ENCODE assay signal across 1 cellular context in the genomic region with DNA sequence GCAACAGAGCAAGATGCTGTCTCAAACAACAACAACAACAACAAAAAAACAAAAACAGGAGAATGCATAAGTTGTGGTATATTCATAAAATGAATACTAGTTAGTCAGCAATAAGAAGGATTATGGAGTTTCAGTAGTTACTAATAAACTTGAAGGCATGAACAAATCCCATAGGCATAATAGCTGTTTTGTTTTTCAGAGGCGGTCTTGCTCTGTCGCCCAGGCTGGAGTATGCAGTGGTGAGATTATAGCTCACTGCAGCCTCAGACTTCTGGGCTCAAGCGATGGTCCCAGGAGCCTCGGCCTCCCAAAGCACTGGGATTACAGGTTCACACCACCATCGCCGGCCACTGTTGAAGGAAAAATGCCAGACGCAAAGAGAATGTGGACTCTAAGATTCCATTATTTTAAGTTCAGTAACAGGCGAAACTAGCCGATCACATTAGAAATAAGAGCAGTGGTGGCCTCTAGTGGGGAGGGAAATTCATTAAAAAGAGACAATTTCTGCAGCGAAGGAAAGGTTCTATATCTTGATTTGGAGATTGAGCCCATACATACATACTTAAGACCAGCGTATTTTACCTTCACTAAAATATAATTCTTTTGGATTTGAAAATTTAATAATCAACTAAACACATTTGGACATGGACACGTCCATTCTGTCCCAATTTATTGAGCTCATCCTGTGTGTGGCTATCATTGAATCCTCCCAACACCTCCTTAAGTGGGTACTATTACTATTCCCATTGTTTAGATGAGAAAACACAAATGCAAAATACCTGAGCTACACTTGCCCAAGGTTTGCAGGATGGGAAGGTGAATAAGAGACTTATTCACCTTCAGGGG.
TF ChIP-seq lines count a peak whose summit lies in the region.

No MANE protein-coding gene starts in this region.

TF ChIP-seq in K562, 482 proteins besides CTCF, POLR2A, EP300 and RAD21 (continued from another document and continues in another):
- TF ChIP-seq, protein P1, sequence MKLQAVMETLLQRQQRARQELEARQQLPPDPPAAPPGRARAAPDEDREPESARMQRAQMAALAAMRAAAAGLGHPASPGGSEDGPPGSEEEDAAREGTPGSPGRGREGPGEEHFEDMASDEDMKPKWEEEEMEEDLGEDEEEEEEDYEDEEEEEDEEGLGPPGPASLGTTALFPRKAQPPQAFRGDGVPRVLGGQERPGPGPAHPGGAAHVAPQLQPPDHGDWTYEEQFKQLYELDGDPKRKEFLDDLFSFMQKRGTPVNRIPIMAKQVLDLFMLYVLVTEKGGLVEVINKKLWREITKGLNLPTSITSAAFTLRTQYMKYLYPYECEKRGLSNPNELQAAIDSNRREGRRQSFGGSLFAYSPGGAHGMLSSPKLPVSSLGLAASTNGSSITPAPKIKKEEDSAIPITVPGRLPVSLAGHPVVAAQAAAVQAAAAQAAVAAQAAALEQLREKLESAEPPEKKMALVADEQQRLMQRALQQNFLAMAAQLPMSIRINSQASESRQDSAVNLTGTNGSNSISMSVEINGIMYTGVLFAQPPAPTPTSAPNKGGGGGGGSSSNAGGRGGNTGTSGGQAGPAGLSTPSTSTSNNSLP (IDR thresholded peaks at IDR 0.05; ENCODE audit: borderline replicate concordance, low read depth, low read length): 0 out of 2 replicates have a peak, but pooled peaks have one; percentile 44
- no peak for TF ChIP-seq EGR1 (conservative IDR thresholded peaks at IDR 0.05)
- no peak for TF ChIP-seq ZNF133 (CRISPR knock-in tag; IDR thresholded peaks at IDR 0.05)
- no peak for TF ChIP-seq HCFC1 (IDR thresholded peaks at IDR 0.05; ENCODE audit: low read depth, low read length)
- TF ChIP-seq ZNF766 (CRISPR knock-in tag; conservative IDR thresholded peaks at IDR 0.05): no peak
- TF ChIP-seq, protein P2, sequence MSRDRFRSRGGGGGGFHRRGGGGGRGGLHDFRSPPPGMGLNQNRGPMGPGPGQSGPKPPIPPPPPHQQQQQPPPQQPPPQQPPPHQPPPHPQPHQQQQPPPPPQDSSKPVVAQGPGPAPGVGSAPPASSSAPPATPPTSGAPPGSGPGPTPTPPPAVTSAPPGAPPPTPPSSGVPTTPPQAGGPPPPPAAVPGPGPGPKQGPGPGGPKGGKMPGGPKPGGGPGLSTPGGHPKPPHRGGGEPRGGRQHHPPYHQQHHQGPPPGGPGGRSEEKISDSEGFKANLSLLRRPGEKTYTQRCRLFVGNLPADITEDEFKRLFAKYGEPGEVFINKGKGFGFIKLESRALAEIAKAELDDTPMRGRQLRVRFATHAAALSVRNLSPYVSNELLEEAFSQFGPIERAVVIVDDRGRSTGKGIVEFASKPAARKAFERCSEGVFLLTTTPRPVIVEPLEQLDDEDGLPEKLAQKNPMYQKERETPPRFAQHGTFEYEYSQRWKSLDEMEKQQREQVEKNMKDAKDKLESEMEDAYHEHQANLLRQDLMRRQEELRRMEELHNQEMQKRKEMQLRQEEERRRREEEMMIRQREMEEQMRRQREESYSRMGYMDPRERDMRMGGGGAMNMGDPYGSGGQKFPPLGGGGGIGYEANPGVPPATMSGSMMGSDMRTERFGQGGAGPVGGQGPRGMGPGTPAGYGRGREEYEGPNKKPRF (IDR thresholded peaks at IDR 0.05; ENCODE audit: low read depth, low read length): no peak
- TF ChIP-seq TEAD1 (CRISPR knock-in tag; IDR thresholded peaks at IDR 0.05): no peak
- TF ChIP-seq LCOR (CRISPR knock-in tag; IDR thresholded peaks at IDR 0.05): no peak
- no peak for TF ChIP-seq NRF1 (conservative IDR thresholded peaks at IDR 0.05 in 1 of 2, IDR thresholded peaks at IDR 0.05 in 1 of 2)
- no peak for TF ChIP-seq MCM3 (IDR thresholded peaks at IDR 0.05)
- TF ChIP-seq ZNF174 (CRISPR knock-in tag; IDR thresholded peaks at IDR 0.05): no peak
- peak; percentile 11; the same call in 1 of the 2 replicates for TF ChIP-seq L3MBTL2 (IDR thresholded peaks at IDR 0.05)
- TF ChIP-seq EP400 (IDR thresholded peaks at IDR 0.05): peak; percentile 48; the same call in 1 of the 2 replicates
- TF ChIP-seq ATF1 (CRISPR knock-in tag; IDR thresholded peaks at IDR 0.05): no peak
- no peak for TF ChIP-seq ATF1 (tag; IDR thresholded peaks at IDR 0.05)
- TF ChIP-seq TCF7 (IDR thresholded peaks at IDR 0.05; ENCODE audit: borderline replicate concordance): no peak
- no peak for TF ChIP-seq NCOA4 (IDR thresholded peaks at IDR 0.05; ENCODE audit: partially characterized antibody)
- TF ChIP-seq, protein P3, sequence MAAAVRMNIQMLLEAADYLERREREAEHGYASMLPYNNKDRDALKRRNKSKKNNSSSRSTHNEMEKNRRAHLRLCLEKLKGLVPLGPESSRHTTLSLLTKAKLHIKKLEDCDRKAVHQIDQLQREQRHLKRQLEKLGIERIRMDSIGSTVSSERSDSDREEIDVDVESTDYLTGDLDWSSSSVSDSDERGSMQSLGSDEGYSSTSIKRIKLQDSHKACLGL (CRISPR knock-in tag; IDR thresholded peaks at IDR 0.05; ENCODE audit: borderline replicate concordance, poor library complexity, severe bottlenecking): no peak
- TF ChIP-seq, protein P4, sequence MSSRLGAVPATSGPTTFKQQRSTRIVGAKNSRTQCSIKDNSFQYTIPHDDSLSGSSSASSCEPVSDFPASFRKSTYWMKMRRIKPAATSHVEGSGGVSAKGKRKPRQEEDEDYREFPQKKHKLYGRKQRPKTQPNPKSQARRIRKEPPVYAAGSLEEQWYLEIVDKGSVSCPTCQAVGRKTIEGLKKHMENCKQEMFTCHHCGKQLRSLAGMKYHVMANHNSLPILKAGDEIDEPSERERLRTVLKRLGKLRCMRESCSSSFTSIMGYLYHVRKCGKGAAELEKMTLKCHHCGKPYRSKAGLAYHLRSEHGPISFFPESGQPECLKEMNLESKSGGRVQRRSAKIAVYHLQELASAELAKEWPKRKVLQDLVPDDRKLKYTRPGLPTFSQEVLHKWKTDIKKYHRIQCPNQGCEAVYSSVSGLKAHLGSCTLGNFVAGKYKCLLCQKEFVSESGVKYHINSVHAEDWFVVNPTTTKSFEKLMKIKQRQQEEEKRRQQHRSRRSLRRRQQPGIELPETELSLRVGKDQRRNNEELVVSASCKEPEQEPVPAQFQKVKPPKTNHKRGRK (tag; IDR thresholded peaks at IDR 0.05): peak; percentile 5; the same call in 1 of the 2 replicates
- TF ChIP-seq, protein P5, sequence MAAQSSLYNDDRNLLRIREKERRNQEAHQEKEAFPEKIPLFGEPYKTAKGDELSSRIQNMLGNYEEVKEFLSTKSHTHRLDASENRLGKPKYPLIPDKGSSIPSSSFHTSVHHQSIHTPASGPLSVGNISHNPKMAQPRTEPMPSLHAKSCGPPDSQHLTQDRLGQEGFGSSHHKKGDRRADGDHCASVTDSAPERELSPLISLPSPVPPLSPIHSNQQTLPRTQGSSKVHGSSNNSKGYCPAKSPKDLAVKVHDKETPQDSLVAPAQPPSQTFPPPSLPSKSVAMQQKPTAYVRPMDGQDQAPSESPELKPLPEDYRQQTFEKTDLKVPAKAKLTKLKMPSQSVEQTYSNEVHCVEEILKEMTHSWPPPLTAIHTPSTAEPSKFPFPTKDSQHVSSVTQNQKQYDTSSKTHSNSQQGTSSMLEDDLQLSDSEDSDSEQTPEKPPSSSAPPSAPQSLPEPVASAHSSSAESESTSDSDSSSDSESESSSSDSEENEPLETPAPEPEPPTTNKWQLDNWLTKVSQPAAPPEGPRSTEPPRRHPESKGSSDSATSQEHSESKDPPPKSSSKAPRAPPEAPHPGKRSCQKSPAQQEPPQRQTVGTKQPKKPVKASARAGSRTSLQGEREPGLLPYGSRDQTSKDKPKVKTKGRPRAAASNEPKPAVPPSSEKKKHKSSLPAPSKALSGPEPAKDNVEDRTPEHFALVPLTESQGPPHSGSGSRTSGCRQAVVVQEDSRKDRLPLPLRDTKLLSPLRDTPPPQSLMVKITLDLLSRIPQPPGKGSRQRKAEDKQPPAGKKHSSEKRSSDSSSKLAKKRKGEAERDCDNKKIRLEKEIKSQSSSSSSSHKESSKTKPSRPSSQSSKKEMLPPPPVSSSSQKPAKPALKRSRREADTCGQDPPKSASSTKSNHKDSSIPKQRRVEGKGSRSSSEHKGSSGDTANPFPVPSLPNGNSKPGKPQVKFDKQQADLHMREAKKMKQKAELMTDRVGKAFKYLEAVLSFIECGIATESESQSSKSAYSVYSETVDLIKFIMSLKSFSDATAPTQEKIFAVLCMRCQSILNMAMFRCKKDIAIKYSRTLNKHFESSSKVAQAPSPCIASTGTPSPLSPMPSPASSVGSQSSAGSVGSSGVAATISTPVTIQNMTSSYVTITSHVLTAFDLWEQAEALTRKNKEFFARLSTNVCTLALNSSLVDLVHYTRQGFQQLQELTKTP (IDR thresholded peaks at IDR 0.05; ENCODE audit: low read depth in 1 of 2, partially characterized antibody in 2 of 2): no peak
- TF ChIP-seq PHB (CRISPR knock-in tag; IDR thresholded peaks at IDR 0.05): no peak
- TF ChIP-seq RBM15 (IDR thresholded peaks at IDR 0.05; ENCODE audit: insufficient read depth, low read length): no peak
- no peak for TF ChIP-seq TARDBP (IDR thresholded peaks at IDR 0.05)
- TF ChIP-seq KDM1A (IDR thresholded peaks at IDR 0.05): 0 out of 4 replicates have a peak, but pooled peaks of 1 of the 2 experiments have one; percentile 1
- no peak for TF ChIP-seq SMAD3 (CRISPR knock-in tag; conservative IDR thresholded peaks at IDR 0.05)
- peak; percentile 33; the same call in 1 of the 2 replicates for TF ChIP-seq SMC3 (conservative IDR thresholded peaks at IDR 0.05; ENCODE audit: insufficient read depth, low read depth, low read length)
- TF ChIP-seq BCOR (IDR thresholded peaks at IDR 0.05): 0 out of 2 replicates have a peak, but pooled peaks have one; percentile 4
- TF ChIP-seq NCOA1 (IDR thresholded peaks at IDR 0.05; ENCODE audit: low read depth): no peak
- TF ChIP-seq, protein P6, sequence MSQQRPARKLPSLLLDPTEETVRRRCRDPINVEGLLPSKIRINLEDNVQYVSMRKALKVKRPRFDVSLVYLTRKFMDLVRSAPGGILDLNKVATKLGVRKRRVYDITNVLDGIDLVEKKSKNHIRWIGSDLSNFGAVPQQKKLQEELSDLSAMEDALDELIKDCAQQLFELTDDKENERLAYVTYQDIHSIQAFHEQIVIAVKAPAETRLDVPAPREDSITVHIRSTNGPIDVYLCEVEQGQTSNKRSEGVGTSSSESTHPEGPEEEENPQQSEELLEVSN (IDR thresholded peaks at IDR 0.05; ENCODE audit: borderline replicate concordance in 1 of 2, extremely low read depth in 1 of 2, insufficient read depth in 1 of 2, insufficient read length in 1 of 2, low read depth in 1 of 2, low read length in 1 of 2, poor library complexity in 1 of 2, severe bottlenecking in 1 of 2): no peak
- TF ChIP-seq, protein P7, sequence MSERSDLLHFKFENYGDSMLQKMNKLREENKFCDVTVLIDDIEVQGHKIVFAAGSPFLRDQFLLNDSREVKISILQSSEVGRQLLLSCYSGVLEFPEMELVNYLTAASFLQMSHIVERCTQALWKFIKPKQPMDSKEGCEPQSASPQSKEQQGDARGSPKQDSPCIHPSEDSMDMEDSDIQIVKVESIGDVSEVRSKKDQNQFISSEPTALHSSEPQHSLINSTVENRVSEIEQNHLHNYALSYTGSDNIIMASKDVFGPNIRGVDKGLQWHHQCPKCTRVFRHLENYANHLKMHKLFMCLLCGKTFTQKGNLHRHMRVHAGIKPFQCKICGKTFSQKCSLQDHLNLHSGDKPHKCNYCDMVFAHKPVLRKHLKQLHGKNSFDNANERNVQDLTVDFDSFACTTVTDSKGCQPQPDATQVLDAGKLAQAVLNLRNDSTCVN (CRISPR knock-in tag; IDR thresholded peaks at IDR 0.05): no peak
- TF ChIP-seq FOXM1 (IDR thresholded peaks at IDR 0.05; ENCODE audit: low read depth): no peak
- no peak for TF ChIP-seq FOXM1 (CRISPR knock-in tag; IDR thresholded peaks at IDR 0.05; ENCODE audit: low read depth)
- TF ChIP-seq NFXL1 (CRISPR knock-in tag; IDR thresholded peaks at IDR 0.05): no peak
- no peak for TF ChIP-seq SP2 (IDR thresholded peaks at IDR 0.05; ENCODE audit: extremely low read depth, low read depth, low read length, poor library complexity, severe bottlenecking)
- TF ChIP-seq, protein P8, sequence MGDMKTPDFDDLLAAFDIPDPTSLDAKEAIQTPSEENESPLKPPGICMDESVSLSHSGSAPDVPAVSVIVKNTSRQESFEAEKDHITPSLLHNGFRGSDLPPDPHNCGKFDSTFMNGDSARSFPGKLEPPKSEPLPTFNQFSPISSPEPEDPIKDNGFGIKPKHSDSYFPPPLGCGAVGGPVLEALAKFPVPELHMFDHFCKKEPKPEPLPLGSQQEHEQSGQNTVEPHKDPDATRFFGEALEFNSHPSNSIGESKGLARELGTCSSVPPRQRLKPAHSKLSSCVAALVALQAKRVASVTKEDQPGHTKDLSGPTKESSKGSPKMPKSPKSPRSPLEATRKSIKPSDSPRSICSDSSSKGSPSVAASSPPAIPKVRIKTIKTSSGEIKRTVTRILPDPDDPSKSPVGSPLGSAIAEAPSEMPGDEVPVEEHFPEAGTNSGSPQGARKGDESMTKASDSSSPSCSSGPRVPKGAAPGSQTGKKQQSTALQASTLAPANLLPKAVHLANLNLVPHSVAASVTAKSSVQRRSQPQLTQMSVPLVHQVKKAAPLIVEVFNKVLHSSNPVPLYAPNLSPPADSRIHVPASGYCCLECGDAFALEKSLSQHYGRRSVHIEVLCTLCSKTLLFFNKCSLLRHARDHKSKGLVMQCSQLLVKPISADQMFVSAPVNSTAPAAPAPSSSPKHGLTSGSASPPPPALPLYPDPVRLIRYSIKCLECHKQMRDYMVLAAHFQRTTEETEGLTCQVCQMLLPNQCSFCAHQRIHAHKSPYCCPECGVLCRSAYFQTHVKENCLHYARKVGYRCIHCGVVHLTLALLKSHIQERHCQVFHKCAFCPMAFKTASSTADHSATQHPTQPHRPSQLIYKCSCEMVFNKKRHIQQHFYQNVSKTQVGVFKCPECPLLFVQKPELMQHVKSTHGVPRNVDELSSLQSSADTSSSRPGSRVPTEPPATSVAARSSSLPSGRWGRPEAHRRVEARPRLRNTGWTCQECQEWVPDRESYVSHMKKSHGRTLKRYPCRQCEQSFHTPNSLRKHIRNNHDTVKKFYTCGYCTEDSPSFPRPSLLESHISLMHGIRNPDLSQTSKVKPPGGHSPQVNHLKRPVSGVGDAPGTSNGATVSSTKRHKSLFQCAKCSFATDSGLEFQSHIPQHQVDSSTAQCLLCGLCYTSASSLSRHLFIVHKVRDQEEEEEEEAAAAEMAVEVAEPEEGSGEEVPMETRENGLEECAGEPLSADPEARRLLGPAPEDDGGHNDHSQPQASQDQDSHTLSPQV (IDR thresholded peaks at IDR 0.05): peak; percentile 49; the same call in 1 of the 2 replicates
- TF ChIP-seq HNRNPL (IDR thresholded peaks at IDR 0.05; ENCODE audit: low read depth, low read length): no peak
- TF ChIP-seq KDM4B (IDR thresholded peaks at IDR 0.05; ENCODE audit: borderline replicate concordance in 2 of 2, low read depth in 1 of 2): no peak
- TF ChIP-seq, protein P9, sequence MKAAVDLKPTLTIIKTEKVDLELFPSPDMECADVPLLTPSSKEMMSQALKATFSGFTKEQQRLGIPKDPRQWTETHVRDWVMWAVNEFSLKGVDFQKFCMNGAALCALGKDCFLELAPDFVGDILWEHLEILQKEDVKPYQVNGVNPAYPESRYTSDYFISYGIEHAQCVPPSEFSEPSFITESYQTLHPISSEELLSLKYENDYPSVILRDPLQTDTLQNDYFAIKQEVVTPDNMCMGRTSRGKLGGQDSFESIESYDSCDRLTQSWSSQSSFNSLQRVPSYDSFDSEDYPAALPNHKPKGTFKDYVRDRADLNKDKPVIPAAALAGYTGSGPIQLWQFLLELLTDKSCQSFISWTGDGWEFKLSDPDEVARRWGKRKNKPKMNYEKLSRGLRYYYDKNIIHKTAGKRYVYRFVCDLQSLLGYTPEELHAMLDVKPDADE (conservative IDR thresholded peaks at IDR 0.05; ENCODE audit: control insufficient read depth, low read depth, low read length): 0 out of 2 replicates have a peak, but pooled peaks have one; percentile 13
- TF ChIP-seq NR1H2 (CRISPR knock-in tag; IDR thresholded peaks at IDR 0.05): no peak
- TF ChIP-seq ZBTB17 (CRISPR knock-in tag; IDR thresholded peaks at IDR 0.05): peak; percentile 86
- no peak for TF ChIP-seq DACH1 (IDR thresholded peaks at IDR 0.05; ENCODE audit: partially characterized antibody)
- TF ChIP-seq DNMT1 (IDR thresholded peaks at IDR 0.05): no peak
